In the genomic region with DNA sequence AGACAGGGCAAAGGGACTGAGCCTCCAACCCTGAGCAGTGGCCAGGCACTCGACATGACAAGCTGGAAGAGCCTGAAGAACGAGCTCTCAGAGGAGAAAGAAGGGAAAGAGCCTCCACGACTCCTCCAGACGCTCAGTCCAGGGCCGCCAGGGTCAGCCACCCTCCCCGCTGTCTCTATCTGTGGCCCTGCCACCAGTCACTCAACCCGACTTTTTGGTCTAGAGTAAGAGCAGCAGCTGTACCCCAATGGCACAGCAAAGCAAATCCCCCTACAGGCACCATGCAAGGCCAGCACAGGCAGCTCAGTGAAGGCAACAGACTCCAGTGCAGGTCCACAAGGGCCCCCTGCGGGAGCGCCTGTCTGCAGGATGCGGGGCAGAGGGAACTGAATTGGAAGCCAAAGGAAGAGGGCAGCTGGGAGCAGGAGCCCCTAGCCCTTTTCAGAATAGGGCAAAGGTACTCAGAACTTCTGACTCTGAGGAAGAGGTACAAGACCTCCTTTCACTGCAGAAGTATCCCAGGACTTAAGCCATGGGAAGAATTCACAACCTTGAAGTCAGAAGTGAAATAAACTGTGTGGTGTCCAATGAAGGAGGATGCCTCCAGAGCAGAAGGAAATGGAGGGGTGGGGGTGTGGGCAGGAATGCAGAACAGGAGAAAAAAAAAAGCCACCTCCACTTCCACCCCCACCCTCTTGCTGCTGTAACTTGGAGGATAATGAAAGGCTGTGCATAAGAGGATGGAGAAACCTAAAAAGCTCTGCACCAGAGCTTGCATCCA, we compare ENCODE assay signal across 25 cellular contexts. TPM values are rescaled to one million over a fixed set of nuclear protein-coding genes. Genes with fewer than 3 reads are reported as not detected.
DNase-seq lines count a peak whose midpoint lies in the region; TF ChIP-seq lines count a peak whose summit lies in the region.
"Had no signal": no experiment of that assay in that cellular context is flagged by ENCODE, and none has a peak within 500 bp of the region (broad histone marks: within the 10 kb centered on the region; RNA-seq: fewer than 3 reads in every experiment).

No MANE protein-coding gene starts in this region.

- no peak overlapping the region for H2BK12ac ChIP-seq in trophoblast cell (ENCODE audit: low read length)

- H3K9me3 Mint-ChIP-seq in activated CD4-positive, alpha-beta memory T cell treated with anti-CD3 and anti-CD28 coated beads for 36 hours = no peaks in the 10 kb centered on the region
- no peaks in the 10 kb centered on the region for H3K9me3 Mint-ChIP-seq in activated CD4-positive, alpha-beta memory T cell treated with anti-CD3 and anti-CD28 coated beads, Interleukin-2, amount 10 ng/mL, durations not matched to agents 7 days and 5 days
- H3K9me3 Mint-ChIP-seq in Calu3 (ENCODE audit: low read depth, unreplicated experiment) (no peaks in the 10 kb centered on the region), glutamatergic neuron (ENCODE audit: unreplicated experiment) (peaks cover 1% of the 10 kb centered on the region)
- H3K9me3 Mint-ChIP-seq in activated naive CD8-positive, alpha-beta T cell treated with anti-CD3 and anti-CD28 coated beads for 36 hours = no peaks in the 10 kb centered on the region
- H3K9me3 Mint-ChIP-seq: activated naive CD4-positive, alpha-beta T cell treated with anti-CD3 and anti-CD28 coated beads, Interleukin-2, amount 10 ng/mL, durations not matched to agents 7 days and 5 days; T-helper 1 cell treated with Interleukin-12 subunit alpha and Interleukin-12 subunit beta and Interleukin-4 antibody, amounts not matched to agents 30 μg/mL and 1 μg/mL, for 36 hours had no signal

- H3K36me3 Mint-ChIP-seq in activated CD4-positive, alpha-beta memory T cell treated with anti-CD3 and anti-CD28 coated beads for 36 hours = peaks cover 91% of the 10 kb centered on the region
- peaks cover 87% of the 10 kb centered on the region for H3K36me3 Mint-ChIP-seq in activated CD4-positive, alpha-beta memory T cell treated with anti-CD3 and anti-CD28 coated beads, Interleukin-2, amount 10 ng/mL, durations not matched to agents 7 days and 5 days (ENCODE audit: low read depth)
- H3K36me3 Mint-ChIP-seq in Calu3 (ENCODE audit: insufficient read depth, unreplicated experiment) (peaks cover 94% of the 10 kb centered on the region), glutamatergic neuron (ENCODE audit: unreplicated experiment) (peaks cover 5% of the 10 kb centered on the region)
- H3K36me3 Mint-ChIP-seq in activated naive CD8-positive, alpha-beta T cell treated with anti-CD3 and anti-CD28 coated beads for 36 hours = peaks cover 75% of the 10 kb centered on the region

- no peak overlapping the region for H3K4ac ChIP-seq in trophoblast cell (ENCODE audit: low read depth, low read length)

- no peaks in the 10 kb centered on the region for H3K79me2 ChIP-seq in trophoblast cell (ENCODE audit: control insufficient read depth, insufficient read depth, low read length, poor library complexity)

- H3K36me3 ChIP-seq in trophoblast cell (ENCODE audit: control insufficient read depth in 1 of 2, insufficient read depth in 2 of 2, low read length in 2 of 2) = peaks cover 78 to 93% of the 10 kb centered on the region in 2 experiments

- no peaks in the 10 kb centered on the region for H3K27me3 ChIP-seq in trophoblast cell (ENCODE audit: insufficient read depth, low read length)
- H3K27me3 ChIP-seq: BE2C had no signal

- no peak overlapping the region for H3K4me2 ChIP-seq in trophoblast cell (ENCODE audit: low read length)

- H3K14ac ChIP-seq in trophoblast cell (ENCODE audit: low read length) = no peak overlapping the region

- no peak overlapping the region for H3K9ac ChIP-seq in trophoblast cell (ENCODE audit: low read length)

- no peak overlapping the region for H2AK5ac ChIP-seq in trophoblast cell (ENCODE audit: low read length)

- no peak overlapping the region for H3K23ac ChIP-seq in trophoblast cell (ENCODE audit: low read length)

- H4K91ac ChIP-seq in trophoblast cell (ENCODE audit: low read depth, low read length) = no peak overlapping the region

- no peak overlapping the region for H2BK120ac ChIP-seq in trophoblast cell (ENCODE audit: insufficient read depth, low read length, poor library complexity)

- TF ChIP-seq CTCF in Calu3 (IDR thresholded peaks at IDR 0.05; ENCODE audit: unreplicated experiment) (no peak), glutamatergic neuron (IDR thresholded peaks at IDR 0.05; ENCODE audit: partially characterized antibody, unreplicated experiment) (no peak)

- H3K27ac ChIP-seq in trophoblast cell (ENCODE audit: low read depth, low read length) = no peak overlapping the region
- H3K27ac ChIP-seq: lower lobe of right lung, SK-N-MC had no signal

- DNase-seq in activated CD4-positive, alpha-beta memory T cell treated with anti-CD3 and anti-CD28 coated beads for 36 hours = no peak
- DNase-seq in activated CD4-positive, alpha-beta memory T cell treated with anti-CD3 and anti-CD28 coated beads, Interleukin-2, amount 10 ng/mL, durations not matched to agents 7 days and 5 days = no peak
- DNase-seq in Calu3 (no peak), mesenteric fat pad (ENCODE audit: low spot score) (peak; percentile 72), glutamatergic neuron (no peak), trophoblast cell (no peak)
- no peak for DNase-seq in activated naive CD8-positive, alpha-beta T cell treated with anti-CD3 and anti-CD28 coated beads for 36 hours
- no peak for DNase-seq in stimulated activated CD4-positive, alpha-beta T cell treated with anti-CD3 and anti-CD28 coated beads, Interleukin-4, amount 100 ng/mL, for 24 hours
- DNase-seq: activated naive CD4-positive, alpha-beta T cell treated with anti-CD3 and anti-CD28 coated beads, Interleukin-2, amount 10 ng/mL, durations not matched to agents 7 days and 5 days; anterior cingulate cortex; BE2C; Caco-2; dermis blood vessel endothelial cell; DND-41; lower lobe of right lung; NCI-H2029 treated with DMSO at 0.1 percent for 48 hours; NCI-H226; NCI-H748 treated with DMSO at 0.1 percent for 48 hours; occipital lobe; RPMI8226; small intestine; stimulated activated CD4-positive, alpha-beta T cell treated with anti-CD3 and anti-CD28 coated beads, Interleukin-1b, Interleukin-23, amount 100 ng/mL, for 48 hours had no signal

- no peak overlapping the region for H3K4me3 Mint-ChIP-seq in activated CD4-positive, alpha-beta memory T cell treated with anti-CD3 and anti-CD28 coated beads for 36 hours
- H3K4me3 Mint-ChIP-seq in activated CD4-positive, alpha-beta memory T cell treated with anti-CD3 and anti-CD28 coated beads, Interleukin-2, amount 10 ng/mL, durations not matched to agents 7 days and 5 days = no peak overlapping the region
- H3K4me3 Mint-ChIP-seq in Calu3 (ENCODE audit: low read depth, unreplicated experiment) (no peak overlapping the region), glutamatergic neuron (ENCODE audit: unreplicated experiment) (no peak overlapping the region)
- no peak overlapping the region for H3K4me3 Mint-ChIP-seq in activated naive CD8-positive, alpha-beta T cell treated with anti-CD3 and anti-CD28 coated beads for 36 hours
- H3K4me3 Mint-ChIP-seq: activated naive CD4-positive, alpha-beta T cell treated with anti-CD3 and anti-CD28 coated beads, Interleukin-2, amount 10 ng/mL, durations not matched to agents 7 days and 5 days; T-helper 1 cell treated with Interleukin-12 subunit alpha and Interleukin-12 subunit beta and Interleukin-4 antibody, amounts not matched to agents 30 μg/mL and 1 μg/mL, for 36 hours had no signal

- H4K8ac ChIP-seq in trophoblast cell (ENCODE audit: low read depth, low read length) = no peak overlapping the region

- no TSS peak for BruUV-seq in Calu3 (replicated peaks; lab: Mats Ljungman, UMichigan)

- H3K4me3 ChIP-seq in trophoblast cell (ENCODE audit: low read depth, low read length) = no peak overlapping the region
- H3K4me3 ChIP-seq: HAP-1, lower lobe of right lung, SK-N-MC had no signal

- H3K27ac Mint-ChIP-seq in activated CD4-positive, alpha-beta memory T cell treated with anti-CD3 and anti-CD28 coated beads for 36 hours = peak overlapping the region; percentile 79
- H3K27ac Mint-ChIP-seq in activated CD4-positive, alpha-beta memory T cell treated with anti-CD3 and anti-CD28 coated beads, Interleukin-2, amount 10 ng/mL, durations not matched to agents 7 days and 5 days = no peak overlapping the region
- peak overlapping the region; percentile 64 for H3K27ac Mint-ChIP-seq in Calu3 (ENCODE audit: unreplicated experiment)
- peak overlapping the region; percentile 38 for H3K27ac Mint-ChIP-seq in activated naive CD8-positive, alpha-beta T cell treated with anti-CD3 and anti-CD28 coated beads for 36 hours
- no peak overlapping the region for H3K27ac Mint-ChIP-seq in glutamatergic neuron (ENCODE audit: unreplicated experiment)
- H3K27ac Mint-ChIP-seq: activated naive CD4-positive, alpha-beta T cell treated with anti-CD3 and anti-CD28 coated beads, Interleukin-2, amount 10 ng/mL, durations not matched to agents 7 days and 5 days had no signal

- H2AFZ ChIP-seq in trophoblast cell (ENCODE audit: insufficient read depth, low read length, poor library complexity) = no peak overlapping the region

- H4K12ac ChIP-seq in trophoblast cell (ENCODE audit: low read depth, low read length) = no peak overlapping the region

- H3K79me1 ChIP-seq in trophoblast cell (ENCODE audit: low read length) = no peaks in the 10 kb centered on the region

- WGBS in trophoblast cell (ENCODE audit: extremely low coverage, insufficient coverage, insufficient read length) = no CpG with 5 or more reads among the region's 10 CpGs

- POLR2A ChIA-PET in activated CD4-positive, alpha-beta memory T cell treated with anti-CD3 and anti-CD28 coated beads for 36 hours (lab: Charles Lee) = interaction anchor here (0.8 to 2.7 kb wide), 4 partner anchors 9 to 24 kb away, joined by 3 to 17 read pairs (median 8); a partner anchor contains a TSS
- POLR2A ChIA-PET in activated CD4-positive, alpha-beta memory T cell treated with anti-CD3 and anti-CD28 coated beads, Interleukin-2, amount 10 ng/mL, durations not matched to agents 7 days and 5 days (lab: Charles Lee) = no interaction called here

- H3K27me3 Mint-ChIP-seq in activated CD4-positive, alpha-beta memory T cell treated with anti-CD3 and anti-CD28 coated beads for 36 hours = no peaks in the 10 kb centered on the region
- no peaks in the 10 kb centered on the region for H3K27me3 Mint-ChIP-seq in activated CD4-positive, alpha-beta memory T cell treated with anti-CD3 and anti-CD28 coated beads, Interleukin-2, amount 10 ng/mL, durations not matched to agents 7 days and 5 days
- H3K27me3 Mint-ChIP-seq in Calu3 (ENCODE audit: unreplicated experiment) (no peaks in the 10 kb centered on the region), glutamatergic neuron (ENCODE audit: unreplicated experiment) (peaks cover 1% of the 10 kb centered on the region)
- H3K27me3 Mint-ChIP-seq in activated naive CD8-positive, alpha-beta T cell treated with anti-CD3 and anti-CD28 coated beads for 36 hours = no peaks in the 10 kb centered on the region
- H3K27me3 Mint-ChIP-seq: activated naive CD4-positive, alpha-beta T cell treated with anti-CD3 and anti-CD28 coated beads, Interleukin-2, amount 10 ng/mL, durations not matched to agents 7 days and 5 days had no signal

- no peak overlapping the region for H3K18ac ChIP-seq in trophoblast cell (ENCODE audit: low read length)

- CTCF ChIA-PET in activated CD4-positive, alpha-beta memory T cell treated with anti-CD3 and anti-CD28 coated beads for 36 hours (lab: Charles Lee) = interaction anchor here (1.2 kb wide), 1 partner anchor 21 kb away, joined by 5 read pairs; no protein-coding TSS in a partner anchor
- CTCF ChIA-PET in activated CD4-positive, alpha-beta memory T cell treated with anti-CD3 and anti-CD28 coated beads, Interleukin-2, amount 10 ng/mL, durations not matched to agents 7 days and 5 days (lab: Charles Lee) = interaction anchor here (0.9 kb wide), 1 partner anchor 21 kb away, joined by 3 read pairs; no protein-coding TSS in a partner anchor
- CTCF ChIA-PET in Calu3 (lab: Charles Lee) = no interaction called here

- no peaks in the 10 kb centered on the region for H3K4me1 ChIP-seq in trophoblast cell (ENCODE audit: control insufficient read depth in 1 of 2, insufficient read depth in 2 of 2, low read length in 2 of 2)
- H3K4me1 ChIP-seq: Caco-2, HAP-1 had no signal

- no peak overlapping the region for H2BK5ac ChIP-seq in trophoblast cell (ENCODE audit: low read depth, low read length, poor library complexity)

- H3K4me1 Mint-ChIP-seq in activated CD4-positive, alpha-beta memory T cell treated with anti-CD3 and anti-CD28 coated beads for 36 hours (ENCODE audit: low read depth) = peaks cover 42% of the 10 kb centered on the region
- H3K4me1 Mint-ChIP-seq in activated CD4-positive, alpha-beta memory T cell treated with anti-CD3 and anti-CD28 coated beads, Interleukin-2, amount 10 ng/mL, durations not matched to agents 7 days and 5 days = peaks cover 14% of the 10 kb centered on the region
- H3K4me1 Mint-ChIP-seq in Calu3 (ENCODE audit: low read depth, unreplicated experiment) (peaks cover 37% of the 10 kb centered on the region), glutamatergic neuron (ENCODE audit: low read depth, unreplicated experiment) (peaks cover 2% of the 10 kb centered on the region)
- peaks cover 19% of the 10 kb centered on the region for H3K4me1 Mint-ChIP-seq in activated naive CD8-positive, alpha-beta T cell treated with anti-CD3 and anti-CD28 coated beads for 36 hours

- intact Hi-C loops in activated CD4-positive, alpha-beta memory T cell treated with anti-CD3 and anti-CD28 coated beads for 36 hours (cut with micrococcal nuclease) = loop anchor here (1.0 kb wide), 1 partner anchor 21 kb away; no protein-coding TSS in a partner anchor
- intact Hi-C loops in Calu3 (cut with micrococcal nuclease; ENCODE audit: unreplicated experiment) = no loop called here

- H3K9me3 ChIP-seq in trophoblast cell (ENCODE audit: insufficient read depth, low read depth, low read length) = peaks cover 2% of the 10 kb centered on the region
- H3K9me3 ChIP-seq: BE2C, Caco-2, HAP-1, lower lobe of right lung had no signal

RNA-seq across cellular contexts. Expression of a gene that starts 8.5 kb away (rescaled TPM):
- not detected for total RNA-seq in activated CD4-positive, alpha-beta memory T cell treated with anti-CD3 and anti-CD28 coated beads for 36 hours
- not detected for total RNA-seq in activated CD4-positive, alpha-beta memory T cell treated with anti-CD3 and anti-CD28 coated beads, Interleukin-2, amount 10 ng/mL, durations not matched to agents 7 days and 5 days
- total RNA-seq in Calu3 (2022) (0.95 and 2.2 TPM in 2 replicates), mesenteric fat pad (not detected), glutamatergic neuron (ENCODE audit: unreplicated experiment) (not detected)
- not detected for total RNA-seq in activated naive CD8-positive, alpha-beta T cell treated with anti-CD3 and anti-CD28 coated beads for 36 hours
- polyA plus RNA-seq in trophoblast cell (2013) = 11.9 and 13.4 TPM in 2 replicates

RNA-seq across cellular contexts. Expression of a gene that starts 24.9 kb away (rescaled TPM):
- 1,000 to 10,000 TPM; 2,032 to 2,053 TPM for total RNA-seq in activated CD4-positive, alpha-beta memory T cell treated with anti-CD3 and anti-CD28 coated beads for 36 hours
- 1,000 to 10,000 TPM; 1,064 to 1,081 TPM for total RNA-seq in activated CD4-positive, alpha-beta memory T cell treated with anti-CD3 and anti-CD28 coated beads, Interleukin-2, amount 10 ng/mL, durations not matched to agents 7 days and 5 days
- total RNA-seq in Calu3 (2022) = 1,874 and 1,922 TPM in 2 replicates
- total RNA-seq in activated naive CD8-positive, alpha-beta T cell treated with anti-CD3 and anti-CD28 coated beads for 36 hours = 1,000 to 10,000 TPM; 2,301 to 2,323 TPM
- 414 TPM for total RNA-seq in mesenteric fat pad
- total RNA-seq in glutamatergic neuron (ENCODE audit: unreplicated experiment) = 949 TPM
- polyA plus RNA-seq in trophoblast cell (2013) = 887 and 913 TPM in 2 replicates

Comparison
In these comparisons a context has a peak if more than half of its experiments do, and no peak if none do; other contexts are left out.
1. H3K27ac Mint-ChIP-seq: peak in activated CD4-positive, alpha-beta memory T cell treated with anti-CD3 and anti-CD28 coated beads for 36 hours (single experiment), Calu3 (single experiment) and activated naive CD8-positive, alpha-beta T cell treated with anti-CD3 and anti-CD28 coated beads for 36 hours (single experiment); none in activated CD4-positive, alpha-beta memory T cell treated with anti-CD3 and anti-CD28 coated beads, Interleukin-2, amount 10 ng/mL, durations not matched to agents 7 days and 5 days (single experiment) and glutamatergic neuron (single experiment).